In genomic region chr3:12159227-12159601, GRCh38 we compare ENCODE assay signal across 11 cellular contexts. TPM values are rescaled to one million over a fixed set of nuclear protein-coding genes. Genes with fewer than 3 reads are reported as not detected.
DNase-seq lines count a peak whose midpoint lies in the region; ATAC-seq and TF ChIP-seq lines count a peak whose summit lies in the region.
"Had no signal": no experiment of that assay in that cellular context is flagged by ENCODE, and none has a peak within 500 bp of the region (broad histone marks: within the 10 kb centered on the region; RNA-seq: fewer than 3 reads in every experiment).

No MANE protein-coding gene starts in this region.

- H3K27ac ChIP-seq in ACC112 (ENCODE audit: low read depth, low read length) (no peak overlapping the region), fibroblast of lung (ENCODE audit: insufficient read depth, low read length) (no peak overlapping the region), muscle layer of colon (ENCODE audit: low read depth, low read length) (no peak overlapping the region)
- H3K27ac ChIP-seq: ovary had no signal

- H3K4me3 ChIP-seq in ACC112 (ENCODE audit: low read depth, low read length) (peak overlapping the region; percentile 72), fibroblast of lung (replicated peaks in 1 of 4; ENCODE audit: control extremely low read depth in 1 of 4, insufficient read depth in 1 of 4, low read depth in 3 of 4, low read length in 4 of 4) (peak overlapping the region in 1 of 4 experiments; percentile 55), muscle layer of colon (ENCODE audit: low read depth in 1 of 2, low read length in 2 of 2) (peak overlapping the region; percentile 28 to 44)

- H3K9me3 ChIP-seq in fibroblast of lung (ENCODE audit: control insufficient read depth, insufficient read depth, low read depth, low read length): no peaks in the 10 kb centered on the region
- H3K9me3 ChIP-seq in muscle layer of colon (ENCODE audit: low read length): no peaks in the 10 kb centered on the region
- H3K9me3 ChIP-seq: ovary had no signal

- DNase-seq in NCI-H345 (lab: John Stamatoyannopoulos, UW): peak; percentile 68
- DNase-seq in fibroblast of lung (ENCODE audit: low read depth in 2 of 2): no peak
- DNase-seq in omental fat pad (ENCODE audit: low spot score): no peak
- DNase-seq in activated CD4-positive, alpha-beta T cell treated with anti-CD3 and anti-CD28 coated beads for 4 hours: no peak
- DNase-seq: NCI-H446, T-helper 2 cell had no signal

- TF ChIP-seq CTCF in fibroblast of lung (conservative IDR thresholded peaks at IDR 0.05 in 1 of 2, IDR thresholded peaks at IDR 0.05 in 1 of 2; ENCODE audit: low read depth in 1 of 2, low read length in 2 of 2): no peak
- no peak for TF ChIP-seq CTCF in omental fat pad (IDR thresholded peaks at IDR 0.05)

- H4K20me1 ChIP-seq in fibroblast of lung (ENCODE audit: control insufficient read depth, extremely low read depth, insufficient read depth, low read length): no peaks in the 10 kb centered on the region

- H3K4me2 ChIP-seq in fibroblast of lung (ENCODE audit: extremely low read depth, insufficient read depth, low read length): peak overlapping the region; percentile 81

- H3K36me3 ChIP-seq in ACC112 (ENCODE audit: insufficient read depth, low read length) (no peaks in the 10 kb centered on the region), fibroblast of lung (ENCODE audit: control insufficient read depth, insufficient read depth, low read length) (no peaks in the 10 kb centered on the region), muscle layer of colon (ENCODE audit: insufficient read depth, low read length) (no peaks in the 10 kb centered on the region)
- H3K36me3 ChIP-seq: ovary had no signal

- ATAC-seq in HG03097 (IDR thresholded peaks at IDR 0.05; ENCODE audit: low FRiP score, unreplicated experiment) (no peak), omental fat pad (ENCODE audit: low FRiP score) (no peak), GM21360 (IDR thresholded peaks at IDR 0.05; ENCODE audit: unreplicated experiment) (no peak)

- H2AFZ ChIP-seq in ACC112 (ENCODE audit: low read length, unreplicated experiment) (peak overlapping the region; percentile 83), fibroblast of lung (ENCODE audit: low read length) (peak overlapping the region; percentile 78)

- H3K4me1 ChIP-seq in ACC112 (ENCODE audit: control insufficient read depth, insufficient read depth, low read length, unreplicated experiment) (peaks cover 29% of the 10 kb centered on the region), fibroblast of lung (ENCODE audit: control insufficient read depth, extremely low read depth, insufficient read depth, low read length) (peaks cover 10% of the 10 kb centered on the region), muscle layer of colon (ENCODE audit: insufficient read depth, low read length) (no peaks in the 10 kb centered on the region)

- H3K27me3 ChIP-seq in ACC112 (ENCODE audit: insufficient read depth, low read length) (no peaks in the 10 kb centered on the region), fibroblast of lung (ENCODE audit: control insufficient read depth, insufficient read depth, low read length) (no peaks in the 10 kb centered on the region), muscle layer of colon (ENCODE audit: control insufficient read depth in 1 of 2, insufficient read depth in 2 of 2, low read length in 2 of 2) (peaks cover 0 to 7% of the 10 kb centered on the region in 2 donors)
- H3K27me3 ChIP-seq: ovary had no signal

- H3K79me2 ChIP-seq in ACC112 (ENCODE audit: control insufficient read depth, insufficient read depth, low read length, unreplicated experiment) (no peaks in the 10 kb centered on the region), fibroblast of lung (ENCODE audit: control insufficient read depth, insufficient read depth, low read length) (no peaks in the 10 kb centered on the region)

- H3K9ac ChIP-seq in fibroblast of lung (ENCODE audit: insufficient read depth, low read length) (no peak overlapping the region), muscle layer of colon (ENCODE audit: low read length) (no peak overlapping the region)

RNA-seq across cellular contexts. Expression of gene TIMP4, which starts 0.5 kb away (rescaled TPM):
- 9.8 and 12.6 TPM in 2 replicates for total RNA-seq in fibroblast of lung
- polyA plus RNA-seq in fibroblast of lung: 2.8 and 5.2 TPM in 2 replicates
- polyA plus RNA-seq in fibroblast of lung (2012): 2.3 and 3.2 TPM in 2 replicates
- polyA minus RNA-seq in fibroblast of lung (ENCODE audit: low replicate concordance): 2.7 and 9.6 TPM in 2 replicates
- 100 to 1,000 TPM; 145 to 295 (median 192) TPM for total RNA-seq in omental fat pad

Comparison
In these comparisons a context has a peak if more than half of its experiments do, and no peak if none do; other contexts are left out.
1. RNA of gene TIMP4, which starts 0.5 kb away (total RNA-seq): 145 to 295 TPM in omental fat pad; 9.8 to 12.6 TPM in fibroblast of lung; every median in the first group is over 10 times any median in the second.